In genomic region chr6:169212436-169212835, GRCh38 we compare ENCODE assay signal across 8 cellular contexts. TPM values are rescaled to one million over a fixed set of nuclear protein-coding genes. Genes with fewer than 3 reads are reported as not detected.
DNase-seq lines count a peak whose midpoint lies in the region; ATAC-seq, FAIRE-seq and TF ChIP-seq lines count a peak whose summit lies in the region.

No MANE protein-coding gene starts in this region.

- H3K36me3 Mint-ChIP-seq in activated naive CD8-positive, alpha-beta T cell treated with anti-CD3 and anti-CD28 coated beads for 36 hours = peaks cover 20% of the 10 kb centered on the region

- H3K4me3 Mint-ChIP-seq in activated naive CD8-positive, alpha-beta T cell treated with anti-CD3 and anti-CD28 coated beads for 36 hours = peak overlapping the region; percentile 30

- H3K27me3 Mint-ChIP-seq in activated naive CD8-positive, alpha-beta T cell treated with anti-CD3 and anti-CD28 coated beads for 36 hours = no peaks in the 10 kb centered on the region

- intact Hi-C loops in heart left ventricle (cut with DNase I) (loop anchor here in 1 of 10 donors (2.0 kb wide), 1 partner anchor 48 kb away; no protein-coding TSS in a partner anchor), Right ventricle myocardium inferior (cut with DNase I) (no loop called here), upper lobe of right lung (cut with DNase I) (no loop called here)

- no peak overlapping the region for H3K9ac ChIP-seq in keratinocyte (ENCODE audit: control insufficient read depth, extremely low read depth, insufficient read depth, low read length)

- H3K79me2 ChIP-seq in keratinocyte (ENCODE audit: control insufficient read depth, insufficient read depth, low read length) = no peaks in the 10 kb centered on the region

- no peaks in the 10 kb centered on the region for H3K27me3 ChIP-seq in heart left ventricle
- H3K27me3 ChIP-seq in keratinocyte (ENCODE audit: control insufficient read depth, extremely low read depth, insufficient read depth, low read length) = no peaks in the 10 kb centered on the region
- no peaks in the 10 kb centered on the region for H3K27me3 ChIP-seq in upper lobe of right lung

- 70 to 86% (median 76%) methylated on average over 5 of the region's 5 CpGs for WGBS in heart left ventricle, 4 donors

- H3K27ac Mint-ChIP-seq in activated naive CD8-positive, alpha-beta T cell treated with anti-CD3 and anti-CD28 coated beads for 36 hours = peak overlapping the region; percentile 67

- H3K4me3 ChIP-seq in heart left ventricle (peak overlapping the region in 11 of 12 donors; percentile 16 to 59 (median 42)), keratinocyte (ENCODE audit: control insufficient read depth in 2 of 3, extremely low read depth in 1 of 3, insufficient read depth in 2 of 3, low read depth in 1 of 3, low read length in 3 of 3) (no peak overlapping the region), upper lobe of right lung (peak overlapping the region; percentile 41)

- peaks cover 18% of the 10 kb centered on the region for H3K9me3 Mint-ChIP-seq in activated naive CD8-positive, alpha-beta T cell treated with anti-CD3 and anti-CD28 coated beads for 36 hours

- dilution Hi-C loops in keratinocyte (cut with MboI; ENCODE audit: extremely low pct_ligation_motif_present, low sequenced_read_pairs) = no loop called here

- peaks cover 5% of the 10 kb centered on the region for H3K4me1 Mint-ChIP-seq in activated naive CD8-positive, alpha-beta T cell treated with anti-CD3 and anti-CD28 coated beads for 36 hours

- ATAC-seq in heart left ventricle (no peak), Right ventricle myocardium inferior (no peak), upper lobe of right lung (no peak), GM21529 (IDR thresholded peaks at IDR 0.05; ENCODE audit: unreplicated experiment) (no peak), HG03135 (IDR thresholded peaks at IDR 0.05; ENCODE audit: unreplicated experiment) (no peak)

- no peak for TF ChIP-seq POLR2A in heart left ventricle (IDR thresholded peaks at IDR 0.05)

- FAIRE-seq in keratinocyte (lab: Jason Lieb, UNC) = no peak

- no peak for TF ChIP-seq CTCF in heart left ventricle (IDR thresholded peaks at IDR 0.05)
- TF ChIP-seq CTCF in keratinocyte (optimal IDR thresholded peaks at IDR 0.05 in 1 of 3, IDR thresholded peaks at IDR 0.05 in 1 of 3, conservative IDR thresholded peaks at IDR 0.05 in 1 of 3; ENCODE audit: extremely low read depth in 1 of 3, insufficient read depth in 2 of 3, low read length in 3 of 3) = no peak
- TF ChIP-seq CTCF in upper lobe of right lung (IDR thresholded peaks at IDR 0.05) = no peak

- no peak for DNase-seq in heart left ventricle
- DNase-seq in Right ventricle myocardium inferior (ENCODE audit: missing footprints) = no peak
- DNase-seq in activated naive CD8-positive, alpha-beta T cell treated with anti-CD3 and anti-CD28 coated beads for 36 hours = no peak
- DNase-seq in keratinocyte (ENCODE audit: low read depth, low spot score) = no peak
- DNase-seq in upper lobe of right lung = no peak
- DNase-seq in NCI-H345 (lab: John Stamatoyannopoulos, UW) = no peak

- H3K9me3 ChIP-seq in heart left ventricle (peaks cover 0 to 11% (median 4%) of the 10 kb centered on the region in 12 donors), keratinocyte (ENCODE audit: control insufficient read depth, low read depth, low read length) (no peaks in the 10 kb centered on the region), upper lobe of right lung (peaks cover 9% of the 10 kb centered on the region)

- H2AFZ ChIP-seq in keratinocyte (ENCODE audit: control insufficient read depth, low read length) = no peak overlapping the region

- no peaks in the 10 kb centered on the region for H4K20me1 ChIP-seq in keratinocyte (ENCODE audit: control insufficient read depth, extremely low read depth, insufficient read depth, low read length)

- H3K9me1 ChIP-seq in keratinocyte (ENCODE audit: control insufficient read depth, extremely low read depth, insufficient read depth, low read length) = no peaks in the 10 kb centered on the region

- H3K4me1 ChIP-seq in heart left ventricle (peaks cover 0 to 31% (median 11%) of the 10 kb centered on the region in 12 donors), keratinocyte (ENCODE audit: control insufficient read depth, extremely low read depth, insufficient read depth, low read length) (peaks cover 12% of the 10 kb centered on the region), upper lobe of right lung (peaks cover 5% of the 10 kb centered on the region)

- peak overlapping the region in 9 of 12 donors; percentile 37 to 93 (median 89) for H3K27ac ChIP-seq in heart left ventricle
- no peak overlapping the region for H3K27ac ChIP-seq in keratinocyte (ENCODE audit: control insufficient read depth, insufficient read depth, low read length)
- no peak overlapping the region for H3K27ac ChIP-seq in upper lobe of right lung

- H3K4me2 ChIP-seq in keratinocyte (ENCODE audit: control insufficient read depth, extremely low read depth, insufficient read depth, low read depth, low read length) = peak overlapping the region; percentile 44

- H3K36me3 ChIP-seq in heart left ventricle (peaks cover 0 to 17% (median 0%) of the 10 kb centered on the region in 9 donors), keratinocyte (ENCODE audit: control insufficient read depth in 2 of 2, extremely low read depth in 1 of 2, insufficient read depth in 2 of 2, low read length in 2 of 2) (peaks cover 6 to 10% of the 10 kb centered on the region in 2 experiments), upper lobe of right lung (no peaks in the 10 kb centered on the region)

RNA-seq across cellular contexts. Expression of gene THBS2, which starts 41.2 kb away (rescaled TPM):
- total RNA-seq in heart left ventricle = 10 to 100 TPM in 8 of 9 donors, 1 to 10 TPM in 1; 7.9 to 51.7 (median 15.9) TPM
- polyA plus RNA-seq in heart left ventricle = 10 to 100 TPM in 1 of 2 donors, 1 to 10 TPM in 1; 1.9 to 19.8 TPM
- total RNA-seq in Right ventricle myocardium inferior = 10.6 TPM
- not detected for total RNA-seq in activated naive CD8-positive, alpha-beta T cell treated with anti-CD3 and anti-CD28 coated beads for 36 hours
- 430 to 766 TPM (median 533 TPM) in 3 replicates for polyA plus RNA-seq in keratinocyte
- polyA plus RNA-seq in keratinocyte (2011; ENCODE audit: low read depth) = 42.2 TPM
- 209 and 304 TPM in 2 replicates for polyA plus RNA-seq in keratinocyte (2011; cell fraction: cytosol; rRNA removed)
- polyA plus RNA-seq in keratinocyte (2011; cell fraction: nucleus; rRNA removed) = 1,129 and 1,230 TPM in 2 replicates
- polyA plus RNA-seq in keratinocyte (2012; ENCODE audit: low replicate concordance) = 53.4 and 789 TPM in 2 replicates
- 914 to 1,886 TPM (median 1,202 TPM) in 3 replicates for polyA minus RNA-seq in keratinocyte
- polyA minus RNA-seq in keratinocyte (2011; cell fraction: cytosol; rRNA and poly(A)+ RNA removed) = 896 TPM
- 2,075 and 2,586 TPM in 2 replicates for polyA minus RNA-seq in keratinocyte (2011; cell fraction: nucleus; rRNA and poly(A)+ RNA removed)
- total RNA-seq in upper lobe of right lung = 23.7 TPM

Comparison
In these comparisons a context has a peak if more than half of its experiments do, and no peak if none do; other contexts are left out.
1. H3K27ac ChIP-seq: peak in heart left ventricle (9 of 12); none in keratinocyte (single experiment) and upper lobe of right lung (single experiment).
2. H3K4me3 ChIP-seq: peak in heart left ventricle (11 of 12) and upper lobe of right lung (single experiment); none in keratinocyte (0 of 3).
3. RNA of gene THBS2, which starts 41.2 kb away (total RNA-seq): 23.7 TPM in upper lobe of right lung (single experiment), 7.9 to 51.7 TPM in heart left ventricle and 10.6 TPM in Right ventricle myocardium inferior (single experiment); not detected in activated naive CD8-positive, alpha-beta T cell treated with anti-CD3 and anti-CD28 coated beads for 36 hours; every median in the first group is over 4 times any median in the second.